ENCODE assay signal across 22 cellular contexts in genomic region chr14:105427893-105428485, GRCh38. TPM values are rescaled to one million over a fixed set of nuclear protein-coding genes. Genes with fewer than 3 reads are reported as not detected.
DNase-seq lines count a peak whose midpoint lies in the region; ATAC-seq and TF ChIP-seq lines count a peak whose summit lies in the region.
"Had no signal": no experiment of that assay in that cellular context is flagged by ENCODE, and none has a peak within 500 bp of the region (broad histone marks: within the 10 kb centered on the region; RNA-seq: fewer than 3 reads in every experiment).

No MANE protein-coding gene starts in this region.

- no peak overlapping the region for H3K56ac ChIP-seq in mesendoderm (ENCODE audit: low read length)

- H3K9ac ChIP-seq in mesendoderm (ENCODE audit: low read length) = no peak overlapping the region
- H3K9ac ChIP-seq: GM23248 had no signal

- H3K27me3 ChIP-seq in mesendoderm (ENCODE audit: insufficient read depth, low read length, poor library complexity) (no peaks in the 10 kb centered on the region), tibial nerve (no peaks in the 10 kb centered on the region)
- H3K27me3 ChIP-seq: Peyer's patch had no signal

- H3K9me3 ChIP-seq in tibial nerve = peaks cover 0 to 7% (median 0%) of the 10 kb centered on the region in 4 donors
- H3K9me3 ChIP-seq: Caco-2, Peyer's patch had no signal

- TF ChIP-seq EP300 in tibial nerve (IDR thresholded peaks at IDR 0.05) = no peak

- ATAC-seq in stimulated activated naive CD8-positive, alpha-beta T cell treated with anti-CD3 and anti-CD28 coated beads, Interleukin-15, Interleukin-2, amounts not matched to agents 100 U/mL and 50 U/mL, for 24 hours = peak; percentile 26
- ATAC-seq in stimulated activated naive CD8-positive, alpha-beta T cell treated with anti-CD3 and anti-CD28 coated beads, Interleukin-15, amount 100 ng/mL, for 72 hours = no peak
- no peak for ATAC-seq in HG02763 (IDR thresholded peaks at IDR 0.05; ENCODE audit: unreplicated experiment)

- H3K4me3 Mint-ChIP-seq in activated CD4-positive, alpha-beta T cell treated with anti-CD3 and anti-CD28 coated beads, Interleukin-2, amount 10 ng/mL, durations not matched to agents 24 days and 14 days = no peak overlapping the region
- no peak overlapping the region for H3K4me3 Mint-ChIP-seq in stimulated activated naive CD8-positive, alpha-beta T cell treated with anti-CD3 and anti-CD28 coated beads, Interleukin-15, amount 100 ng/mL, for 72 hours
- H3K4me3 Mint-ChIP-seq: B cell had no signal

- H4K8ac ChIP-seq in mesendoderm (ENCODE audit: low read depth, low read length) = no peak overlapping the region

- H3K4me1 Mint-ChIP-seq in activated CD4-positive, alpha-beta T cell treated with anti-CD3 and anti-CD28 coated beads, Interleukin-2, amount 10 ng/mL, durations not matched to agents 24 days and 14 days = peaks cover 6% of the 10 kb centered on the region
- H3K4me1 Mint-ChIP-seq in stimulated activated naive CD8-positive, alpha-beta T cell treated with anti-CD3 and anti-CD28 coated beads, Interleukin-15, amount 100 ng/mL, for 72 hours = peaks cover 23% of the 10 kb centered on the region

- TF ChIP-seq CTCF in tibial nerve (IDR thresholded peaks at IDR 0.05) = no peak

- H2BK15ac ChIP-seq in mesendoderm (replicated peaks; ENCODE audit: low read depth) = no peak overlapping the region

- H3K79me2 ChIP-seq in mesendoderm (ENCODE audit: control insufficient read depth, insufficient read depth, low read length) = peaks cover 72% of the 10 kb centered on the region

- no peak overlapping the region for H2BK120ac ChIP-seq in mesendoderm (ENCODE audit: low read depth, low read length)

- TF ChIP-seq POLR2A in tibial nerve (IDR thresholded peaks at IDR 0.05) = no peak

- H3K9me3 Mint-ChIP-seq in activated CD4-positive, alpha-beta T cell treated with anti-CD3 and anti-CD28 coated beads, Interleukin-2, amount 10 ng/mL, durations not matched to agents 24 days and 14 days = no peaks in the 10 kb centered on the region
- no peaks in the 10 kb centered on the region for H3K9me3 Mint-ChIP-seq in stimulated activated naive CD8-positive, alpha-beta T cell treated with anti-CD3 and anti-CD28 coated beads, Interleukin-15, amount 100 ng/mL, for 72 hours

- H3K36me3 Mint-ChIP-seq in activated CD4-positive, alpha-beta T cell treated with anti-CD3 and anti-CD28 coated beads, Interleukin-2, amount 10 ng/mL, durations not matched to agents 24 days and 14 days (ENCODE audit: low read depth) = peaks cover 41% of the 10 kb centered on the region

- peaks cover 2% of the 10 kb centered on the region for H3K36me3 ChIP-seq in mesendoderm (ENCODE audit: control insufficient read depth, insufficient read depth, low read length)
- H3K36me3 ChIP-seq in tibial nerve = peaks cover 0 to 35% (median 0%) of the 10 kb centered on the region in 3 donors
- H3K36me3 ChIP-seq: Peyer's patch had no signal

- no CpG with 5 or more reads among the region's 10 CpGs for WGBS in mesendoderm (ENCODE audit: extremely low coverage, insufficient coverage, low lambda C conversion rate)
- 97% methylated on average over 10 of the region's 10 CpGs for WGBS in tibial nerve, 2 donors

- H2AK5ac ChIP-seq in mesendoderm (ENCODE audit: low read length) = no peak overlapping the region

- H3K27ac Mint-ChIP-seq in activated CD4-positive, alpha-beta T cell treated with anti-CD3 and anti-CD28 coated beads, Interleukin-2, amount 10 ng/mL, durations not matched to agents 24 days and 14 days = peak overlapping the region; percentile 25
- peak overlapping the region in 1 of 2 donors; percentile 23 for H3K27ac Mint-ChIP-seq in stimulated activated naive CD8-positive, alpha-beta T cell treated with anti-CD3 and anti-CD28 coated beads, Interleukin-15, amount 100 ng/mL, for 72 hours
- H3K27ac Mint-ChIP-seq: B cell had no signal

- H3K4me3 ChIP-seq in mesendoderm (ENCODE audit: low read length) = no peak overlapping the region
- H3K4me3 ChIP-seq in tibial nerve = no peak overlapping the region
- H3K4me3 ChIP-seq: GM23248, Peyer's patch had no signal

- intact Hi-C loops in activated CD4-positive, alpha-beta T cell treated with anti-CD3 and anti-CD28 coated beads, Interleukin-2, amount 10 ng/mL, durations not matched to agents 24 days and 14 days (cut with micrococcal nuclease) = no loop called here

- H3K79me1 ChIP-seq in mesendoderm (ENCODE audit: low read length) = peaks cover 20% of the 10 kb centered on the region

- no peak for DNase-seq in activated CD4-positive, alpha-beta T cell treated with anti-CD3 and anti-CD28 coated beads, Interleukin-2, amount 10 ng/mL, durations not matched to agents 24 days and 14 days
- no peak for DNase-seq in activated CD4-positive, alpha-beta T cell treated with anti-CD3 and anti-CD28 coated beads for 4 hours
- no peak for DNase-seq in stimulated activated naive CD8-positive, alpha-beta T cell treated with anti-CD3 and anti-CD28 coated beads, Interleukin-15, Interleukin-2, amounts not matched to agents 100 U/mL and 50 U/mL, for 24 hours
- no peak for DNase-seq in stimulated activated naive CD8-positive, alpha-beta T cell treated with anti-CD3 and anti-CD28 coated beads, Interleukin-15, amount 100 ng/mL, for 72 hours
- DNase-seq in mesendoderm (peak; percentile 68), tibial nerve (ENCODE audit: low spot score in 2 of 2) (no peak), NCI-H2171 treated with DMSO at 0.1 percent for 48 hours (lab: John Stamatoyannopoulos, UW) (no peak)
- DNase-seq: Caco-2; CD4-positive, CD25-positive, alpha-beta regulatory T cell; GM23248; HCEC 1CT; KBM-7; NCI-H1105 treated with DMSO at 0.1 percent for 48 hours; NCI-H1694; NCI-H510A; NCI-H748 treated with DMSO at 0.1 percent for 48 hours; NK-92 treated with Interleukin-12 subunit alpha and Interleukin-12 subunit beta, amount 100 ng/mL, for 24 hours; Peyer's patch; Right ventricle myocardium superior had no signal

- no peak overlapping the region for H3K27ac ChIP-seq in mesendoderm (ENCODE audit: low read depth, low read length)
- H3K27ac ChIP-seq in tibial nerve = no peak overlapping the region
- H3K27ac ChIP-seq: GM23248, Peyer's patch had no signal

- no peak overlapping the region for H3K4me2 ChIP-seq in mesendoderm (ENCODE audit: low read length)

- H3K23ac ChIP-seq in mesendoderm (ENCODE audit: low read length) = no peak overlapping the region

- no peak overlapping the region for H4K5ac ChIP-seq in mesendoderm (ENCODE audit: low read length)

- no peaks in the 10 kb centered on the region for H3K4me1 ChIP-seq in mesendoderm (ENCODE audit: control insufficient read depth, low read depth, low read length)
- H3K4me1 ChIP-seq in tibial nerve = peaks cover 0 to 16% (median 3%) of the 10 kb centered on the region in 4 donors
- H3K4me1 ChIP-seq: Peyer's patch had no signal

- H3K18ac ChIP-seq in mesendoderm (ENCODE audit: low read length) = no peak overlapping the region

- no peak overlapping the region for H2BK5ac ChIP-seq in mesendoderm (ENCODE audit: low read length)

- no peak overlapping the region for H3K4ac ChIP-seq in mesendoderm (ENCODE audit: low read depth, low read length)

- H3K27me3 Mint-ChIP-seq in activated CD4-positive, alpha-beta T cell treated with anti-CD3 and anti-CD28 coated beads, Interleukin-2, amount 10 ng/mL, durations not matched to agents 24 days and 14 days = no peaks in the 10 kb centered on the region
- no peaks in the 10 kb centered on the region for H3K27me3 Mint-ChIP-seq in stimulated activated naive CD8-positive, alpha-beta T cell treated with anti-CD3 and anti-CD28 coated beads, Interleukin-15, amount 100 ng/mL, for 72 hours
- H3K27me3 Mint-ChIP-seq: B cell; CD4-positive, CD25-positive, alpha-beta regulatory T cell had no signal

RNA-seq across cellular contexts. Expression of gene MTA1, which starts 8.4 kb away (rescaled TPM):
- total RNA-seq in activated CD4-positive, alpha-beta T cell treated with anti-CD3 and anti-CD28 coated beads, Interleukin-2, amount 10 ng/mL, durations not matched to agents 24 days and 14 days = 187 and 192 TPM in 2 replicates
- 125 TPM for polyA plus RNA-seq in mesendoderm (2013, experiment 1 of 2)
- 136 TPM for polyA plus RNA-seq in mesendoderm (2013, experiment 2 of 2)
- 100 to 1,000 TPM in 1 of 4 donors, 10 to 100 TPM in 3; 67.5 to 213 (median 95.3) TPM for total RNA-seq in tibial nerve

RNA-seq across cellular contexts. Expression of gene TEX22, which starts 29.7 kb away (rescaled TPM):
- 5.7 and 6.4 TPM in 2 replicates for total RNA-seq in activated CD4-positive, alpha-beta T cell treated with anti-CD3 and anti-CD28 coated beads, Interleukin-2, amount 10 ng/mL, durations not matched to agents 24 days and 14 days
- polyA plus RNA-seq in mesendoderm (2013, experiment 1 of 2) = 0.04 TPM
- polyA plus RNA-seq in mesendoderm (2013, experiment 2 of 2) = 0.04 TPM
- 1 to 10 TPM in 2 of 4 donors, under 1 TPM in 2; 0.84 to 1.3 (median 1.0) TPM for total RNA-seq in tibial nerve
- total RNA-seq: A172 had no signal

RNA-seq across cellular contexts. Expression of gene CRIP2, which starts 46.6 kb away (rescaled TPM):
- total RNA-seq in activated CD4-positive, alpha-beta T cell treated with anti-CD3 and anti-CD28 coated beads, Interleukin-2, amount 10 ng/mL, durations not matched to agents 24 days and 14 days = 0.37 and 0.43 TPM in 2 replicates
- polyA plus RNA-seq in mesendoderm (2013, experiment 1 of 2) = 8.3 TPM
- 7.8 TPM for polyA plus RNA-seq in mesendoderm (2013, experiment 2 of 2)
- 100 to 1,000 TPM; 161 to 268 (median 208) TPM for total RNA-seq in tibial nerve

RNA-seq across cellular contexts. Expression of gene CRIP1, which starts 58.7 kb away (rescaled TPM):
- 99.3 and 110 TPM in 2 replicates for total RNA-seq in activated CD4-positive, alpha-beta T cell treated with anti-CD3 and anti-CD28 coated beads, Interleukin-2, amount 10 ng/mL, durations not matched to agents 24 days and 14 days
- 8.8 TPM for polyA plus RNA-seq in mesendoderm (2013, experiment 1 of 2)
- polyA plus RNA-seq in mesendoderm (2013, experiment 2 of 2) = 8.3 TPM
- 10 to 100 TPM; 26.4 to 77.8 (median 33.5) TPM for total RNA-seq in tibial nerve
- total RNA-seq: A172 had no signal

Comparison
In these comparisons a context has a peak if more than half of its experiments do, and no peak if none do; other contexts are left out.
1. RNA of gene CRIP2, which starts 46.6 kb away (total RNA-seq): 161 to 268 TPM in tibial nerve; 0.37 to 0.43 TPM in activated CD4-positive, alpha-beta T cell treated with anti-CD3 and anti-CD28 coated beads, Interleukin-2, amount 10 ng/mL, durations not matched to agents 24 days and 14 days; every median in the first group is over 100 times any median in the second.